ENCODE assay signal across 1 cellular context in genomic region chr4:94420356-94420755, GRCh38.
TF ChIP-seq lines count a peak whose summit lies in the region.

No MANE protein-coding gene starts in this region.

TF ChIP-seq in HCT116, 20 proteins besides CTCF, POLR2A, EP300 and RAD21 (continued from another document):
- TF ChIP-seq REST (IDR thresholded peaks at IDR 0.05; ENCODE audit: low read depth), result no peak
